ENCODE assay signal across 1 cellular context in genomic region chr9:12740845-12741244, GRCh38.
TF ChIP-seq lines count a peak whose summit lies in the region.

No MANE protein-coding gene starts in this region.

TF ChIP-seq in A549, 52 proteins besides CTCF, POLR2A, EP300 and RAD21:
- TF ChIP-seq PHF8 (IDR thresholded peaks at IDR 0.05; ENCODE audit: borderline replicate concordance, low read depth) (no peak), FOXS1 (CRISPR knock-in tag; IDR thresholded peaks at IDR 0.05) (no peak), ZSCAN20 (CRISPR knock-in tag; IDR thresholded peaks at IDR 0.05) (no peak), MYC (IDR thresholded peaks at IDR 0.05; ENCODE audit: borderline replicate concordance, low read length) (no peak), NR3C1 (IDR thresholded peaks at IDR 0.05) (no peak), USF2 (IDR thresholded peaks at IDR 0.05) (no peak), TFCP2L1 (CRISPR knock-in tag; IDR thresholded peaks at IDR 0.05) (no peak), SMC3 (IDR thresholded peaks at IDR 0.05) (no peak), KDM5A (IDR thresholded peaks at IDR 0.05) (no peak), CEBPB (IDR thresholded peaks at IDR 0.05) (no peak), SREBF2 (IDR thresholded peaks at IDR 0.05) (no peak), NPAS2 (CRISPR knock-in tag; IDR thresholded peaks at IDR 0.05; ENCODE audit: borderline replicate concordance) (no peak), ATOH8 (CRISPR knock-in tag; IDR thresholded peaks at IDR 0.05; ENCODE audit: low read depth) (no peak), MAX (IDR thresholded peaks at IDR 0.05) (no peak), PBX3 (IDR thresholded peaks at IDR 0.05) (no peak), JUNB (IDR thresholded peaks at IDR 0.05) (no peak), NFE2L2 (conservative IDR thresholded peaks at IDR 0.05; ENCODE audit: low read length) (no peak)
